2 cellular contexts compared by ENCODE assay signal in the genomic region with DNA sequence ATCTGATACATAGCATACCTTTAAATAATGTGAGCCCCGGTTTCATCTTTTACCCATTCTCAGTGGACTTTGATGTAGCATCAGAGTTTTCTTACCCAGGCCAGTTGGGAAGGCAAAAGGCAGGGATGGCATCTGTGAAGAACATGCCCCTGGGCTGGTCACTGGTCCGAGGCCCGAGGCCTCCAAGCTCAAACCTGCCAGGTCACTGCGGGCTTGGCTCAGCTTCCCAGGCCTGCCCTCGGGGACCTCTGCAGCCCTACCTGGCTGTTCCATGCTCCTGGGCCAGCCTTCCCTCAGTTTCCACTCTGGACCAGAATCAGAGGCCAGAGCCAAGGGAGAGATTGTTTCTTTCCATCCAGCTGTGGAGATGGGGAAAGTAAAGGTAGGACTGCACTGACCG.
TF ChIP-seq lines count a peak whose summit lies in the region.

No MANE protein-coding gene starts in this region.

TF ChIP-seq in WTC11, 78 proteins besides CTCF, POLR2A, EP300 and RAD21 (continues in another document):
- TF ChIP-seq, protein P1, sequence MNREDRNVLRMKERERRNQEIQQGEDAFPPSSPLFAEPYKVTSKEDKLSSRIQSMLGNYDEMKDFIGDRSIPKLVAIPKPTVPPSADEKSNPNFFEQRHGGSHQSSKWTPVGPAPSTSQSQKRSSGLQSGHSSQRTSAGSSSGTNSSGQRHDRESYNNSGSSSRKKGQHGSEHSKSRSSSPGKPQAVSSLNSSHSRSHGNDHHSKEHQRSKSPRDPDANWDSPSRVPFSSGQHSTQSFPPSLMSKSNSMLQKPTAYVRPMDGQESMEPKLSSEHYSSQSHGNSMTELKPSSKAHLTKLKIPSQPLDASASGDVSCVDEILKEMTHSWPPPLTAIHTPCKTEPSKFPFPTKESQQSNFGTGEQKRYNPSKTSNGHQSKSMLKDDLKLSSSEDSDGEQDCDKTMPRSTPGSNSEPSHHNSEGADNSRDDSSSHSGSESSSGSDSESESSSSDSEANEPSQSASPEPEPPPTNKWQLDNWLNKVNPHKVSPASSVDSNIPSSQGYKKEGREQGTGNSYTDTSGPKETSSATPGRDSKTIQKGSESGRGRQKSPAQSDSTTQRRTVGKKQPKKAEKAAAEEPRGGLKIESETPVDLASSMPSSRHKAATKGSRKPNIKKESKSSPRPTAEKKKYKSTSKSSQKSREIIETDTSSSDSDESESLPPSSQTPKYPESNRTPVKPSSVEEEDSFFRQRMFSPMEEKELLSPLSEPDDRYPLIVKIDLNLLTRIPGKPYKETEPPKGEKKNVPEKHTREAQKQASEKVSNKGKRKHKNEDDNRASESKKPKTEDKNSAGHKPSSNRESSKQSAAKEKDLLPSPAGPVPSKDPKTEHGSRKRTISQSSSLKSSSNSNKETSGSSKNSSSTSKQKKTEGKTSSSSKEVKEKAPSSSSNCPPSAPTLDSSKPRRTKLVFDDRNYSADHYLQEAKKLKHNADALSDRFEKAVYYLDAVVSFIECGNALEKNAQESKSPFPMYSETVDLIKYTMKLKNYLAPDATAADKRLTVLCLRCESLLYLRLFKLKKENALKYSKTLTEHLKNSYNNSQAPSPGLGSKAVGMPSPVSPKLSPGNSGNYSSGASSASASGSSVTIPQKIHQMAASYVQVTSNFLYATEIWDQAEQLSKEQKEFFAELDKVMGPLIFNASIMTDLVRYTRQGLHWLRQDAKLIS (CRISPR knock-in tag; IDR thresholded peaks at IDR 0.05; ENCODE audit: borderline replicate concordance) = no peak
- TF ChIP-seq ZNF416 (CRISPR knock-in tag; IDR thresholded peaks at IDR 0.05) = no peak
- TF ChIP-seq MYBL2 (CRISPR knock-in tag; IDR thresholded peaks at IDR 0.05) = no peak
- TF ChIP-seq, protein P2, sequence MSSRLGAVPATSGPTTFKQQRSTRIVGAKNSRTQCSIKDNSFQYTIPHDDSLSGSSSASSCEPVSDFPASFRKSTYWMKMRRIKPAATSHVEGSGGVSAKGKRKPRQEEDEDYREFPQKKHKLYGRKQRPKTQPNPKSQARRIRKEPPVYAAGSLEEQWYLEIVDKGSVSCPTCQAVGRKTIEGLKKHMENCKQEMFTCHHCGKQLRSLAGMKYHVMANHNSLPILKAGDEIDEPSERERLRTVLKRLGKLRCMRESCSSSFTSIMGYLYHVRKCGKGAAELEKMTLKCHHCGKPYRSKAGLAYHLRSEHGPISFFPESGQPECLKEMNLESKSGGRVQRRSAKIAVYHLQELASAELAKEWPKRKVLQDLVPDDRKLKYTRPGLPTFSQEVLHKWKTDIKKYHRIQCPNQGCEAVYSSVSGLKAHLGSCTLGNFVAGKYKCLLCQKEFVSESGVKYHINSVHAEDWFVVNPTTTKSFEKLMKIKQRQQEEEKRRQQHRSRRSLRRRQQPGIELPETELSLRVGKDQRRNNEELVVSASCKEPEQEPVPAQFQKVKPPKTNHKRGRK (CRISPR knock-in tag; IDR thresholded peaks at IDR 0.05; ENCODE audit: borderline replicate concordance) = no peak
- no peak for TF ChIP-seq TP53 (CRISPR knock-in tag; IDR thresholded peaks at IDR 0.05)
- no peak for TF ChIP-seq ZNF121 (CRISPR knock-in tag; IDR thresholded peaks at IDR 0.05)
- TF ChIP-seq, protein P3, sequence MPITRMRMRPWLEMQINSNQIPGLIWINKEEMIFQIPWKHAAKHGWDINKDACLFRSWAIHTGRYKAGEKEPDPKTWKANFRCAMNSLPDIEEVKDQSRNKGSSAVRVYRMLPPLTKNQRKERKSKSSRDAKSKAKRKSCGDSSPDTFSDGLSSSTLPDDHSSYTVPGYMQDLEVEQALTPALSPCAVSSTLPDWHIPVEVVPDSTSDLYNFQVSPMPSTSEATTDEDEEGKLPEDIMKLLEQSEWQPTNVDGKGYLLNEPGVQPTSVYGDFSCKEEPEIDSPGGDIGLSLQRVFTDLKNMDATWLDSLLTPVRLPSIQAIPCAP (CRISPR knock-in tag; IDR thresholded peaks at IDR 0.05) = no peak
- TF ChIP-seq FOXK1 (CRISPR knock-in tag; IDR thresholded peaks at IDR 0.05) = no peak
- no peak for TF ChIP-seq TEAD1 (CRISPR knock-in tag; IDR thresholded peaks at IDR 0.05)
- TF ChIP-seq, protein P4, sequence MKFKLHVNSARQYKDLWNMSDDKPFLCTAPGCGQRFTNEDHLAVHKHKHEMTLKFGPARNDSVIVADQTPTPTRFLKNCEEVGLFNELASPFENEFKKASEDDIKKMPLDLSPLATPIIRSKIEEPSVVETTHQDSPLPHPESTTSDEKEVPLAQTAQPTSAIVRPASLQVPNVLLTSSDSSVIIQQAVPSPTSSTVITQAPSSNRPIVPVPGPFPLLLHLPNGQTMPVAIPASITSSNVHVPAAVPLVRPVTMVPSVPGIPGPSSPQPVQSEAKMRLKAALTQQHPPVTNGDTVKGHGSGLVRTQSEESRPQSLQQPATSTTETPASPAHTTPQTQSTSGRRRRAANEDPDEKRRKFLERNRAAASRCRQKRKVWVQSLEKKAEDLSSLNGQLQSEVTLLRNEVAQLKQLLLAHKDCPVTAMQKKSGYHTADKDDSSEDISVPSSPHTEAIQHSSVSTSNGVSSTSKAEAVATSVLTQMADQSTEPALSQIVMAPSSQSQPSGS (CRISPR knock-in tag; IDR thresholded peaks at IDR 0.05; ENCODE audit: borderline replicate concordance, low read depth) = no peak
- TF ChIP-seq, protein P5, sequence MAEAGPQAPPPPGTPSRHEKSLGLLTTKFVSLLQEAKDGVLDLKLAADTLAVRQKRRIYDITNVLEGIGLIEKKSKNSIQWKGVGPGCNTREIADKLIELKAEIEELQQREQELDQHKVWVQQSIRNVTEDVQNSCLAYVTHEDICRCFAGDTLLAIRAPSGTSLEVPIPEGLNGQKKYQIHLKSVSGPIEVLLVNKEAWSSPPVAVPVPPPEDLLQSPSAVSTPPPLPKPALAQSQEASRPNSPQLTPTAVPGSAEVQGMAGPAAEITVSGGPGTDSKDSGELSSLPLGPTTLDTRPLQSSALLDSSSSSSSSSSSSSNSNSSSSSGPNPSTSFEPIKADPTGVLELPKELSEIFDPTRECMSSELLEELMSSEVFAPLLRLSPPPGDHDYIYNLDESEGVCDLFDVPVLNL (CRISPR knock-in tag; IDR thresholded peaks at IDR 0.05; ENCODE audit: borderline replicate concordance, low read depth) = no peak
- TF ChIP-seq ZNF263 (CRISPR knock-in tag; IDR thresholded peaks at IDR 0.05; ENCODE audit: low read depth) = no peak

TF ChIP-seq in HepG2, 621 proteins besides CTCF, POLR2A, EP300 and RAD21:
- TF ChIP-seq TBX3 (IDR thresholded peaks at IDR 0.05; ENCODE audit: borderline replicate concordance) (no peak), ATM (IDR thresholded peaks at IDR 0.05; ENCODE audit: borderline replicate concordance) (no peak), GATAD1 (CRISPR knock-in tag; IDR thresholded peaks at IDR 0.05) (no peak), RXRA (CRISPR knock-in tag; IDR thresholded peaks at IDR 0.05) (no peak), DPF2 (CRISPR knock-in tag; IDR thresholded peaks at IDR 0.05; ENCODE audit: borderline replicate concordance, low read depth) (no peak), MED1 (CRISPR knock-in tag; IDR thresholded peaks at IDR 0.05) (no peak), ZNF7 (CRISPR knock-in tag; IDR thresholded peaks at IDR 0.05) (no peak), ATF7 (IDR thresholded peaks at IDR 0.05) (no peak), ATF7 (CRISPR knock-in tag; IDR thresholded peaks at IDR 0.05) (no peak)
- TF ChIP-seq, protein P6, sequence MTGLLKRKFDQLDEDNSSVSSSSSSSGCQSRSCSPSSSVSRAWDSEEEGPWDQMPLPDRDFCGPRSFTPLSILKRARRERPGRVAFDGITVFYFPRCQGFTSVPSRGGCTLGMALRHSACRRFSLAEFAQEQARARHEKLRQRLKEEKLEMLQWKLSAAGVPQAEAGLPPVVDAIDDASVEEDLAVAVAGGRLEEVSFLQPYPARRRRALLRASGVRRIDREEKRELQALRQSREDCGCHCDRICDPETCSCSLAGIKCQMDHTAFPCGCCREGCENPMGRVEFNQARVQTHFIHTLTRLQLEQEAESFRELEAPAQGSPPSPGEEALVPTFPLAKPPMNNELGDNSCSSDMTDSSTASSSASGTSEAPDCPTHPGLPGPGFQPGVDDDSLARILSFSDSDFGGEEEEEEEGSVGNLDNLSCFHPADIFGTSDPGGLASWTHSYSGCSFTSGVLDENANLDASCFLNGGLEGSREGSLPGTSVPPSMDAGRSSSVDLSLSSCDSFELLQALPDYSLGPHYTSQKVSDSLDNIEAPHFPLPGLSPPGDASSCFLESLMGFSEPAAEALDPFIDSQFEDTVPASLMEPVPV (CRISPR knock-in tag; IDR thresholded peaks at IDR 0.05) = no peak
- TF ChIP-seq, protein P7, sequence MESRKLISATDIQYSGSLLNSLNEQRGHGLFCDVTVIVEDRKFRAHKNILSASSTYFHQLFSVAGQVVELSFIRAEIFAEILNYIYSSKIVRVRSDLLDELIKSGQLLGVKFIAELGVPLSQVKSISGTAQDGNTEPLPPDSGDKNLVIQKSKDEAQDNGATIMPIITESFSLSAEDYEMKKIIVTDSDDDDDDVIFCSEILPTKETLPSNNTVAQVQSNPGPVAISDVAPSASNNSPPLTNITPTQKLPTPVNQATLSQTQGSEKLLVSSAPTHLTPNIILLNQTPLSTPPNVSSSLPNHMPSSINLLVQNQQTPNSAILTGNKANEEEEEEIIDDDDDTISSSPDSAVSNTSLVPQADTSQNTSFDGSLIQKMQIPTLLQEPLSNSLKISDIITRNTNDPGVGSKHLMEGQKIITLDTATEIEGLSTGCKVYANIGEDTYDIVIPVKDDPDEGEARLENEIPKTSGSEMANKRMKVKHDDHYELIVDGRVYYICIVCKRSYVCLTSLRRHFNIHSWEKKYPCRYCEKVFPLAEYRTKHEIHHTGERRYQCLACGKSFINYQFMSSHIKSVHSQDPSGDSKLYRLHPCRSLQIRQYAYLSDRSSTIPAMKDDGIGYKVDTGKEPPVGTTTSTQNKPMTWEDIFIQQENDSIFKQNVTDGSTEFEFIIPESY (CRISPR knock-in tag; IDR thresholded peaks at IDR 0.05) = no peak
- TF ChIP-seq, protein P8, sequence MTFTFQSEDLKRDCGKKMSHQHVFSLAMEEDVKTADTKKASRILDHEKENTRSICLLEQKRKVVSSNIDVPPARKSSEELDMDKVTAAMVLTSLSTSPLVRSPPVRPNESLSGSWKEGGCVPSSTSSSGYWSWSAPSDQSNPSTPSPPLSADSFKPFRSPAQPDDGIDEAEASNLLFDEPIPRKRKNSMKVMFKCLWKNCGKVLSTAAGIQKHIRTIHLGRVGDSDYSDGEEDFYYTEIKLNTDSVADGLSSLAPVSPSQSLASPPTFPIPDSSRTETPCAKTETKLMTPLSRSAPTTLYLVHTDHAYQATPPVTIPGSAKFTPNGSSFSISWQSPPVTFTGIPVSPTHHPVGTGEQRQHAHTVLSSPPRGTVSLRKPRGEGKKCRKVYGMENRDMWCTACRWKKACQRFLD (CRISPR knock-in tag; IDR thresholded peaks at IDR 0.05; ENCODE audit: borderline replicate concordance) = no peak
- TF ChIP-seq, protein P9, sequence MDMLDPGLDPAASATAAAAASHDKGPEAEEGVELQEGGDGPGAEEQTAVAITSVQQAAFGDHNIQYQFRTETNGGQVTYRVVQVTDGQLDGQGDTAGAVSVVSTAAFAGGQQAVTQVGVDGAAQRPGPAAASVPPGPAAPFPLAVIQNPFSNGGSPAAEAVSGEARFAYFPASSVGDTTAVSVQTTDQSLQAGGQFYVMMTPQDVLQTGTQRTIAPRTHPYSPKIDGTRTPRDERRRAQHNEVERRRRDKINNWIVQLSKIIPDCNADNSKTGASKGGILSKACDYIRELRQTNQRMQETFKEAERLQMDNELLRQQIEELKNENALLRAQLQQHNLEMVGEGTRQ (IDR thresholded peaks at IDR 0.05; ENCODE audit: low read depth, low read length) = no peak
- TF ChIP-seq, protein P9 (CRISPR knock-in tag; IDR thresholded peaks at IDR 0.05; ENCODE audit: borderline replicate concordance) = no peak
